ENCODE assay signal across 8 cellular contexts in the genomic region with DNA sequence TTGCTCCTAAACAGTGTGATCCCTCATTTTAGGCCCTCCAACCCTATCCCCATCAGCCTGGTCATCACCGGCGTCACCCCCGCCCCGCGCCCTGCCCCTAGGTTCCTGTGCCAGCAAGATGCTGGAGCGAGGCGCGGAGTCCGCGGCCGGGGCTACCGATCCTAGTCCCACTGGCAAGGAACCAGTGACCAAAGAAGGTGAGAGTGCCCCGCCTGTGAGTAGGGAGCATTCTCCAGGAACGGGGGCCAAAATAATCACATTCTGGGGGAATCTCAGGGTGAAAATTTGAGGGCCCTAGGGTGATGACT. TPM values are rescaled to one million over a fixed set of nuclear protein-coding genes. Genes with fewer than 3 reads are reported as not detected.
DNase-seq lines count a peak whose midpoint lies in the region; ATAC-seq and TF ChIP-seq lines count a peak whose summit lies in the region.

No MANE protein-coding gene starts in this region.

- DNase-seq in heart left ventricle (no peak), cardiac septum (ENCODE audit: low spot score) (no peak), cardiac fibroblast (ENCODE audit: low read depth in 2 of 2) (no peak), mesothelial cell of epicardium (ENCODE audit: low spot score in 2 of 2, unreplicated experiment in 2 of 2) (no peak), type B pancreatic cell (ENCODE audit: extremely low spot score, unreplicated experiment) (no peak), NCI-H69 (lab: John Stamatoyannopoulos, UW) (no peak), amniotic stem cell (lab: John Stamatoyannopoulos, UW) (no peak)

- H3K36me3 ChIP-seq in heart left ventricle, result peaks cover 0 to 20% (median 16%) of the 10 kb centered on the region in 9 donors

- H3K4me1 Mint-ChIP-seq in mesothelial cell of epicardium, result peaks cover 16% of the 10 kb centered on the region
- peaks cover 4% of the 10 kb centered on the region for H3K4me1 Mint-ChIP-seq in type B pancreatic cell (ENCODE audit: unreplicated experiment)

- TF ChIP-seq POLR2A in heart left ventricle (IDR thresholded peaks at IDR 0.05), result no peak

- H3K27me3 ChIP-seq in heart left ventricle, result no peaks in the 10 kb centered on the region

- WGBS in heart left ventricle, 4 donors, result 5 to 9% (median 7%) methylated on average over 7 to 14 of the region's 14 CpGs

- H3K4me3 ChIP-seq in heart left ventricle (peak overlapping the region in 9 of 12 donors; percentile 55 to 72 (median 64)), cardiac fibroblast (replicated peaks in 1 of 2; ENCODE audit: low read depth in 2 of 2, low read length in 2 of 2) (peak overlapping the region; percentile 34 to 49)

- peaks cover 11% of the 10 kb centered on the region for H3K9me3 Mint-ChIP-seq in mesothelial cell of epicardium
- peaks cover 3% of the 10 kb centered on the region for H3K9me3 Mint-ChIP-seq in type B pancreatic cell

- peaks cover 21% of the 10 kb centered on the region for H3K36me3 Mint-ChIP-seq in mesothelial cell of epicardium
- H3K36me3 Mint-ChIP-seq in type B pancreatic cell, result peaks cover 22% of the 10 kb centered on the region

- peaks cover 0 to 10% (median 8%) of the 10 kb centered on the region in 12 donors for H3K9me3 ChIP-seq in heart left ventricle

- peak overlapping the region in 11 of 12 donors; percentile 19 to 95 (median 90) for H3K27ac ChIP-seq in heart left ventricle

- H3K27me3 Mint-ChIP-seq in mesothelial cell of epicardium (ENCODE audit: low read depth) (no peaks in the 10 kb centered on the region), type B pancreatic cell (no peaks in the 10 kb centered on the region)

- peak overlapping the region; percentile 99 for H3K27ac Mint-ChIP-seq in mesothelial cell of epicardium
- H3K27ac Mint-ChIP-seq in type B pancreatic cell, result peak overlapping the region; percentile 98

- H3K4me3 Mint-ChIP-seq in mesothelial cell of epicardium (peak overlapping the region; percentile 82), type B pancreatic cell (peak overlapping the region; percentile 94)

- peaks cover 0 to 25% (median 12%) of the 10 kb centered on the region in 12 donors for H3K4me1 ChIP-seq in heart left ventricle

- intact Hi-C loops in heart left ventricle (cut with DNase I), result loop anchor here in 6 of 10 donors (1.0 to 10.0 kb wide), 6 partner anchors 61 to 251 kb away; partner anchors contain the start of genes IRGQ (in 3 of the 6), ZNF576 (in 3 of the 6) and KCNN4 (in 1 of the 6)
- intact Hi-C loops in cardiac septum (cut with DNase I), result loop anchor here (2.0 to 10.0 kb wide), 2 partner anchors 63 to 251 kb away; partner anchors contain the start of genes IRGQ, KCNN4 and ZNF576

- ATAC-seq in heart left ventricle (no peak), HG03175 (IDR thresholded peaks at IDR 0.05; ENCODE audit: unreplicated experiment) (no peak)

- TF ChIP-seq CTCF in heart left ventricle (IDR thresholded peaks at IDR 0.05) (no peak), cardiac fibroblast (IDR thresholded peaks at IDR 0.05; ENCODE audit: low read depth, low read length) (no peak), mesothelial cell of epicardium (IDR thresholded peaks at IDR 0.05; ENCODE audit: unreplicated experiment) (no peak), type B pancreatic cell (conservative IDR thresholded peaks at IDR 0.05) (no peak)

RNA-seq across cellular contexts. Expression of gene ZNF575, which starts 1.3 kb away (rescaled TPM):
- 1 to 10 TPM in 5 of 9 donors, under 1 TPM in 2, not detected in 2; 0.58 to 1.9 (median 1.3) TPM for total RNA-seq in heart left ventricle
- under 1 TPM; 0.38 to 0.65 TPM for polyA plus RNA-seq in heart left ventricle
- 1.7 TPM for total RNA-seq in cardiac septum
- total RNA-seq in mesothelial cell of epicardium, result 2.3 to 2.8 TPM (median 2.6 TPM) in 3 replicates
- 1.8 and 2.6 TPM in 2 replicates for total RNA-seq in type B pancreatic cell (ENCODE audit: low replicate concordance)

RNA-seq across cellular contexts. Expression of gene ETHE1, which starts 7.3 kb away (rescaled TPM):
- total RNA-seq in heart left ventricle (10 to 100 TPM in 8 of 9 donors, 1 to 10 TPM in 1; 9.0 to 27.6 (median 14.2) TPM), cardiac septum (12.2 TPM), mesothelial cell of epicardium (26.8 to 29.0 TPM (median 27.9 TPM) in 3 replicates), type B pancreatic cell (ENCODE audit: low replicate concordance) (57.3 and 116 TPM in 2 replicates)
- 10 to 100 TPM in 1 of 2 donors, 1 to 10 TPM in 1; 6.0 to 21.2 TPM for polyA plus RNA-seq in heart left ventricle

RNA-seq across cellular contexts. Expression of gene PHLDB3, which starts 29.7 kb away (rescaled TPM):
- total RNA-seq in heart left ventricle (10 to 100 TPM in 1 of 9 donors, 1 to 10 TPM in 8; 2.4 to 11.6 (median 6.4) TPM), cardiac septum (7.3 TPM), mesothelial cell of epicardium (28.0 to 31.4 TPM (median 28.2 TPM) in 3 replicates), type B pancreatic cell (ENCODE audit: low replicate concordance) (37.9 and 114 TPM in 2 replicates)
- 1 to 10 TPM; 4.3 to 5.7 TPM for polyA plus RNA-seq in heart left ventricle

RNA-seq across cellular contexts. Expression of gene XRCC1, which starts 41.1 kb away (rescaled TPM):
- total RNA-seq in heart left ventricle, result 10 to 100 TPM; 11.2 to 21.3 (median 16.6) TPM
- polyA plus RNA-seq in heart left ventricle, result 10 to 100 TPM; 11.3 to 19.3 TPM
- total RNA-seq in cardiac septum, result 17.9 TPM
- total RNA-seq in mesothelial cell of epicardium, result 52.3 to 58.5 TPM (median 56.1 TPM) in 3 replicates
- total RNA-seq in type B pancreatic cell (ENCODE audit: low replicate concordance), result 33.0 and 63.7 TPM in 2 replicates

RNA-seq across cellular contexts. Expression of gene PINLYP, which starts 41.3 kb away (rescaled TPM):
- total RNA-seq in heart left ventricle (1 to 10 TPM in 5 of 9 donors, under 1 TPM in 3, not detected in 1; 0.76 to 4.3 (median 1.1) TPM), cardiac septum (1.7 TPM), mesothelial cell of epicardium (12.6 to 14.5 TPM (median 13.8 TPM) in 3 replicates), type B pancreatic cell (ENCODE audit: low replicate concordance) (5.6 and 6.0 TPM in 2 replicates)
- polyA plus RNA-seq in heart left ventricle, result 1 to 10 TPM; 3.0 to 4.0 TPM
